ENCODE assay signal across 1 cellular context in the genomic region with DNA sequence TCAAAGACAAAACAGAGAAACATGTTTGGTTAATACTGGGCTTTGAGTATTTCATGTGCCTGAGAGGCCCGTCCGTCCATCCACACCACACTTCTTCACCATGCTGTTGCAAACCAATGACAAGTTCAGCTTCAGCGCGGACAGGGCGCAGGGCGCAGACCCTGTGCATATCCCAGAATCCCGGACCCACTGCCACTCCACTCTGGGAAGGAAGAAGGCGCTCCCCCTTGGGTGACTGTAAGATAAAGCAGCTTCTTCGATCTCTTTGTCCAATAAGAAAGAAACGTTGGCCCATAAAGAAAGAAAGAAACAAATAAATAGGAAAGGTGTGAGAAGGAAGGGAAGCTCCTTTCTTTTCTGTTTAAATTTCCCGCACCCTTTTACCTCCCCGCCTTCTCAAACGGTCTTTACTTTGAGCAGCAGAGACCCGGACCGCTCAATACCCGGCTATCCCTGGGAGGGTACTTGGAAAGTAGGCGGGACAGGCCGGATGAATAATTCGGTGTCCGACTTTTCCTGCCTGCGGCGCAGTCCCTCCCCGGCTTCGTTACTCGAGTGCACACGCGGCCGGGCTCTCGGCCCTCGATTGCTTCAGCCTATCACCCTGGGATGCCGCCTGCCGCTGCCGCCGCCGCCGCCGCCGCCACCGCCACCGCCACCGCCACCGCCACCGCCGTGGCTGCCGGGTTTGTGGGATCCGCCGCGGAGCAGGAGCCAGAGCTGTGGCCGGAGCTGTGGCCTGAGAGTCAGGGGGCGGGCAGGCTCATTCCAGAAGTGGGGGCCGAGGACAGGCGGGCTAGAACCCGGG.
TF ChIP-seq lines count a peak whose summit lies in the region.

No MANE protein-coding gene starts in this region.

TF ChIP-seq in K562, 482 proteins besides CTCF, POLR2A, EP300 and RAD21 (continued from another document and continues in another):
- TF ChIP-seq, protein P1, sequence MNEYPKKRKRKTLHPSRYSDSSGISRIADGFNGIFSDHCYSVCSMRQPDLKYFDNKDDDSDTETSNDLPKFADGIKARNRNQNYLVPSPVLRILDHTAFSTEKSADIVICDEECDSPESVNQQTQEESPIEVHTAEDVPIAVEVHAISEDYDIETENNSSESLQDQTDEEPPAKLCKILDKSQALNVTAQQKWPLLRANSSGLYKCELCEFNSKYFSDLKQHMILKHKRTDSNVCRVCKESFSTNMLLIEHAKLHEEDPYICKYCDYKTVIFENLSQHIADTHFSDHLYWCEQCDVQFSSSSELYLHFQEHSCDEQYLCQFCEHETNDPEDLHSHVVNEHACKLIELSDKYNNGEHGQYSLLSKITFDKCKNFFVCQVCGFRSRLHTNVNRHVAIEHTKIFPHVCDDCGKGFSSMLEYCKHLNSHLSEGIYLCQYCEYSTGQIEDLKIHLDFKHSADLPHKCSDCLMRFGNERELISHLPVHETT (CRISPR knock-in tag; conservative IDR thresholded peaks at IDR 0.05 in 1 of 2, IDR thresholded peaks at IDR 0.05 in 1 of 2) = peak in 1 of 2 experiments; percentile 48; a peak in 1 of 4 replicates
- TF ChIP-seq HNRNPH1 (optimal IDR thresholded peaks at IDR 0.05; ENCODE audit: low read depth, low read length) = no peak
- TF ChIP-seq ZNF766 (CRISPR knock-in tag; conservative IDR thresholded peaks at IDR 0.05) = no peak
- no peak for TF ChIP-seq POLR2AphosphoS2 (IDR thresholded peaks at IDR 0.05; ENCODE audit: low read length)
- no peak for TF ChIP-seq PCBP1 (IDR thresholded peaks at IDR 0.05; ENCODE audit: low read depth, low read length, poor library complexity, severe bottlenecking)
- TF ChIP-seq RBM22 (IDR thresholded peaks at IDR 0.05; ENCODE audit: low read depth, low read length, poor library complexity, severe bottlenecking) = no peak
- TF ChIP-seq PRDM10 (IDR thresholded peaks at IDR 0.05; ENCODE audit: partially characterized antibody) = peak; percentile 8
- TF ChIP-seq ZBTB33 (CRISPR knock-in tag; IDR thresholded peaks at IDR 0.05) = peak; percentile 66; the same call in 1 of the 2 replicates
- TF ChIP-seq ETS1 (conservative IDR thresholded peaks at IDR 0.05; ENCODE audit: control insufficient read depth, low read depth, low read length) = 0 out of 2 replicates have a peak, but pooled peaks have one; percentile 49
- TF ChIP-seq ZNF23 (CRISPR knock-in tag; IDR thresholded peaks at IDR 0.05) = no peak
- TF ChIP-seq HDGF (IDR thresholded peaks at IDR 0.05) = no peak
- peak; percentile 51; the same call in 1 of the 2 replicates for TF ChIP-seq RNF2 (IDR thresholded peaks at IDR 0.05)
- TF ChIP-seq SMARCB1 (IDR thresholded peaks at IDR 0.05; ENCODE audit: insufficient read length, low read depth) = no peak
- TF ChIP-seq, protein P2, sequence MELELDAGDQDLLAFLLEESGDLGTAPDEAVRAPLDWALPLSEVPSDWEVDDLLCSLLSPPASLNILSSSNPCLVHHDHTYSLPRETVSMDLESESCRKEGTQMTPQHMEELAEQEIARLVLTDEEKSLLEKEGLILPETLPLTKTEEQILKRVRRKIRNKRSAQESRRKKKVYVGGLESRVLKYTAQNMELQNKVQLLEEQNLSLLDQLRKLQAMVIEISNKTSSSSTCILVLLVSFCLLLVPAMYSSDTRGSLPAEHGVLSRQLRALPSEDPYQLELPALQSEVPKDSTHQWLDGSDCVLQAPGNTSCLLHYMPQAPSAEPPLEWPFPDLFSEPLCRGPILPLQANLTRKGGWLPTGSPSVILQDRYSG (tag; conservative IDR thresholded peaks at IDR 0.05; ENCODE audit: low read depth) = no peak
- peak; percentile 100 for TF ChIP-seq ZBTB17 (CRISPR knock-in tag; IDR thresholded peaks at IDR 0.05)
- peak; percentile 9 for TF ChIP-seq FIP1L1 (IDR thresholded peaks at IDR 0.05; ENCODE audit: low read depth, low read length, poor library complexity, severe bottlenecking)
- peak; percentile 31; the same call in 1 of the 2 replicates for TF ChIP-seq ESRRA (IDR thresholded peaks at IDR 0.05; ENCODE audit: borderline replicate concordance, low read depth)
- TF ChIP-seq, protein P3, sequence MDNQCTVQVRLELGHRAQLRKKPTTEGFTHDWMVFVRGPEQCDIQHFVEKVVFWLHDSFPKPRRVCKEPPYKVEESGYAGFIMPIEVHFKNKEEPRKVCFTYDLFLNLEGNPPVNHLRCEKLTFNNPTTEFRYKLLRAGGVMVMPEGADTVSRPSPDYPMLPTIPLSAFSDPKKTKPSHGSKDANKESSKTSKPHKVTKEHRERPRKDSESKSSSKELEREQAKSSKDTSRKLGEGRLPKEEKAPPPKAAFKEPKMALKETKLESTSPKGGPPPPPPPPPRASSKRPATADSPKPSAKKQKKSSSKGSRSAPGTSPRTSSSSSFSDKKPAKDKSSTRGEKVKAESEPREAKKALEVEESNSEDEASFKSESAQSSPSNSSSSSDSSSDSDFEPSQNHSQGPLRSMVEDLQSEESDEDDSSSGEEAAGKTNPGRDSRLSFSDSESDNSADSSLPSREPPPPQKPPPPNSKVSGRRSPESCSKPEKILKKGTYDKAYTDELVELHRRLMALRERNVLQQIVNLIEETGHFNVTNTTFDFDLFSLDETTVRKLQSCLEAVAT (IDR thresholded peaks at IDR 0.05) = peak in 1 of 2 experiments; percentile 100; a peak in 2 of 4 replicates
- TF ChIP-seq ZNF354B (CRISPR knock-in tag; IDR thresholded peaks at IDR 0.05) = no peak
- peak; percentile 33; the same call in 1 of the 2 replicates for TF ChIP-seq ZFX (CRISPR knock-in tag; IDR thresholded peaks at IDR 0.05)
- peak; percentile 81 for TF ChIP-seq CXXC5 (CRISPR knock-in tag; IDR thresholded peaks at IDR 0.05)
- no peak for TF ChIP-seq HNRNPUL1 (IDR thresholded peaks at IDR 0.05; ENCODE audit: low read length)
- no peak for TF ChIP-seq MXD1 (CRISPR knock-in tag; IDR thresholded peaks at IDR 0.05; ENCODE audit: borderline replicate concordance, poor library complexity, severe bottlenecking)
- TF ChIP-seq E2F1 (CRISPR knock-in tag; IDR thresholded peaks at IDR 0.05) = no peak
- peak; percentile 35 for TF ChIP-seq NEUROD1 (IDR thresholded peaks at IDR 0.05; ENCODE audit: borderline replicate concordance, low read depth, low read length, partially characterized antibody)
- TF ChIP-seq TEAD2 (tag; IDR thresholded peaks at IDR 0.05) = no peak
- no peak for TF ChIP-seq NCOA4 (IDR thresholded peaks at IDR 0.05; ENCODE audit: partially characterized antibody)
- TF ChIP-seq KLF1 (tag; IDR thresholded peaks at IDR 0.05) = no peak
- TF ChIP-seq ZNF217 (CRISPR knock-in tag; IDR thresholded peaks at IDR 0.05) = no peak
- no peak for TF ChIP-seq HLTF (IDR thresholded peaks at IDR 0.05)
- TF ChIP-seq PRMT5 (CRISPR knock-in tag; IDR thresholded peaks at IDR 0.05) = no peak
- 0 out of 2 replicates have a peak, but pooled peaks have one; percentile 24 for TF ChIP-seq TCF3 (CRISPR knock-in tag; IDR thresholded peaks at IDR 0.05)
- 0 out of 2 replicates have a peak, but pooled peaks have one; percentile 5 for TF ChIP-seq ZNF384 (IDR thresholded peaks at IDR 0.05; ENCODE audit: low read depth, low read length)
- TF ChIP-seq, protein P4, sequence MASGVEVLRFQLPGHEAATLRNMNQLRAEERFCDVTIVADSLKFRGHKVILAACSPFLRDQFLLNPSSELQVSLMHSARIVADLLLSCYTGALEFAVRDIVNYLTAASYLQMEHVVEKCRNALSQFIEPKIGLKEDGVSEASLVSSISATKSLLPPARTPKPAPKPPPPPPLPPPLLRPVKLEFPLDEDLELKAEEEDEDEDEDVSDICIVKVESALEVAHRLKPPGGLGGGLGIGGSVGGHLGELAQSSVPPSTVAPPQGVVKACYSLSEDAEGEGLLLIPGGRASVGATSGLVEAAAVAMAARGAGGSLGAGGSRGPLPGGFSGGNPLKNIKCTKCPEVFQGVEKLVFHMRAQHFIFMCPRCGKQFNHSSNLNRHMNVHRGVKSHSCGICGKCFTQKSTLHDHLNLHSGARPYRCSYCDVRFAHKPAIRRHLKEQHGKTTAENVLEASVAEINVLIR (CRISPR knock-in tag; IDR thresholded peaks at IDR 0.05) = no peak
- no peak for TF ChIP-seq FOXJ3 (CRISPR knock-in tag; IDR thresholded peaks at IDR 0.05)
- TF ChIP-seq MAX (CRISPR knock-in tag; IDR thresholded peaks at IDR 0.05) = peak; percentile 94
